ENCODE assay signal across 1 cellular context in genomic region chr7:136133491-136133990, GRCh38.
TF ChIP-seq lines count a peak whose summit lies in the region.

No MANE protein-coding gene starts in this region.

TF ChIP-seq in GM12878, 131 proteins besides CTCF, POLR2A, EP300 and RAD21 (continued from another document):
- TF ChIP-seq ZBTB40 (IDR thresholded peaks at IDR 0.05; ENCODE audit: borderline replicate concordance), result 0 out of 2 replicates have a peak, but pooled peaks have one; percentile 43
TF ChIP-seq in GM12878: peak in this region for 1.
